In the genomic region with DNA sequence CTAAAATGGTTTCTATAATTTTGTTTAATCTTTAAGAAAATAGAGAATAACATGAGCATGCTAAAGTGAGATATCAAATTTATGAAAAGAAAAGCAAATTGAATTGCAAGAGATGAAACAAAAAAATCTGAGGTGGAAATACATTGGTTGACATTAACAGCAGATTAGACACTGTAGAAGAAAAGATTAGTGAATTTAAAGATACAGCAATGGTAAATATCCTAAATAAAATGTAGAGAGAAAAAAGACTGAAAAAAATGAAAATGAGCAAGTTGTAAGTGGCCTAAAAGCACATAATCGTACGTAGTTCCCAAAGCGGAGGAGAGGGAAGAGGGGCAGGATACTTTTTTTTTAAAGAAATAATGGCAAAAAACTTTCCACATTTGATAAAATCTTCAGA, we compare ENCODE assay signal across 21 cellular contexts. TPM values are rescaled to one million over a fixed set of nuclear protein-coding genes. Genes with fewer than 3 reads are reported as not detected.
A peak's percentile ranks its signal among the peaks of the same experiment; 100 is the strongest.
DNase-seq lines count a peak whose midpoint lies in the region; ATAC-seq, FAIRE-seq and TF ChIP-seq lines count a peak whose summit lies in the region.
"Had no signal": no experiment of that assay in that cellular context is flagged by ENCODE, and none has a peak within 500 bp of the region (broad histone marks: within the 10 kb centered on the region; RNA-seq: fewer than 3 reads in every experiment).

No MANE protein-coding gene starts in this region.

- no peak for ATAC-seq in A549
- ATAC-seq in upper lobe of right lung, result no peak
- no peak for ATAC-seq in left lobe of liver
- ATAC-seq: CD8-positive, alpha-beta T cell had no signal

- H3K27ac ChIP-seq in A549 (no peak overlapping the region), HEK293 (ENCODE audit: extremely low read depth, low read depth, low read length) (no peak overlapping the region), endodermal cell (ENCODE audit: low read depth, low read length) (no peak overlapping the region), upper lobe of right lung (no peak overlapping the region)
- H3K27ac ChIP-seq: BLaER1 treated with 17β-estradiol and CSF1 and Interleukin-3, amounts not matched to agents 10 nM and 100 nM; C4-2B had no signal

- peaks cover 49% of the 10 kb centered on the region for H3K9me3 Mint-ChIP-seq in endodermal cell

- H3K4me2 ChIP-seq in A549, result no peak overlapping the region
- H3K4me2 ChIP-seq: BLaER1 treated with 17β-estradiol and CSF1 and Interleukin-3, amounts not matched to agents 10 nM and 100 nM had no signal

- H3K4me1 ChIP-seq in A549 (0 out of 3 replicates have a peak, but pooled peaks cover 8% of the 10 kb centered on the region), HEK293 (ENCODE audit: control insufficient read depth, insufficient read depth, low read length) (no peaks in the 10 kb centered on the region), endodermal cell (ENCODE audit: control insufficient read depth, insufficient read depth, low read length) (no peaks in the 10 kb centered on the region), upper lobe of right lung (no peaks in the 10 kb centered on the region)
- H3K4me1 ChIP-seq: BLaER1 treated with 17β-estradiol and CSF1 and Interleukin-3, amounts not matched to agents 10 nM and 100 nM; Caco-2 had no signal

- no peak for DNase-seq in A549 (ENCODE audit: low read depth in 1 of 2, low spot score in 1 of 2)
- DNase-seq in endodermal cell, result no peak
- no peak for DNase-seq in upper lobe of right lung
- no peak for DNase-seq in left lobe of liver (ENCODE audit: low spot score)
- DNase-seq: 8988T; AML-193; Caco-2; Calu3; CD4-positive, alpha-beta T cell; CD8-positive, alpha-beta T cell; DMS79 treated with DMSO at 0.1 percent for 48 hours; GF-D8 had no signal

- no peak overlapping the region for H3K27ac Mint-ChIP-seq in endodermal cell
- H3K27ac Mint-ChIP-seq: B cell; CD4-positive, alpha-beta T cell; CD8-positive, alpha-beta T cell had no signal

- CTCF ChIA-PET in A549 (lab: Yijun Ruan, JAX) (no interaction called here), HEK293 (lab: Yijun Ruan, JAX) (interaction anchor here (1.1 kb wide), 1 partner anchor 149 kb away, joined by 3 read pairs; no protein-coding TSS in a partner anchor)

- no peak for TF ChIP-seq CTCF in A549 (IDR thresholded peaks at IDR 0.05)
- TF ChIP-seq CTCF in HEK293 (tag by site-specific recombination; IDR thresholded peaks at IDR 0.05), result no peak
- no peak for TF ChIP-seq CTCF in endodermal cell (conservative IDR thresholded peaks at IDR 0.05)
- TF ChIP-seq CTCF in upper lobe of right lung (IDR thresholded peaks at IDR 0.05), result no peak

- no peak overlapping the region for H3K4me3 Mint-ChIP-seq in endodermal cell
- H3K4me3 Mint-ChIP-seq: B cell; CD4-positive, alpha-beta T cell; CD8-positive, alpha-beta T cell had no signal

- WGBS in A549 (ENCODE audit: missing lambda C conversion rate), result 77% methylated on average over 3 of the region's 3 CpGs
- WGBS in endodermal cell (ENCODE audit: insufficient coverage in 1 of 2, insufficient read length in 1 of 2), 2 experiments, result 89 to 93% methylated on average over 2 to 3 of the region's 3 CpGs

- TF ChIP-seq POLR2A in A549 (IDR thresholded peaks at IDR 0.05; ENCODE audit: low read length), result no peak

- no peak overlapping the region for H3K9ac ChIP-seq in endodermal cell (ENCODE audit: extremely low read depth, low read length, poor library complexity, severe bottlenecking)
- H3K9ac ChIP-seq: BLaER1 treated with 17β-estradiol and CSF1 and Interleukin-3, amounts not matched to agents 10 nM and 100 nM had no signal

- TF ChIP-seq EP300 in A549 (IDR thresholded peaks at IDR 0.05), result no peak

- H3K36me3 ChIP-seq in HEK293 (ENCODE audit: control insufficient read depth in 2 of 2, insufficient read depth in 1 of 2, low read length in 2 of 2), result no peaks in the 10 kb centered on the region
- H3K36me3 ChIP-seq in endodermal cell (ENCODE audit: control insufficient read depth, insufficient read depth, low read length), result peaks cover 2% of the 10 kb centered on the region
- H3K36me3 ChIP-seq in upper lobe of right lung, result no peaks in the 10 kb centered on the region

- no peaks in the 10 kb centered on the region for H3K27me3 Mint-ChIP-seq in endodermal cell (ENCODE audit: insufficient read depth)
- H3K27me3 Mint-ChIP-seq: B cell; CD4-positive, alpha-beta T cell had no signal

- peak; percentile 74 for FAIRE-seq in A549 (lab: Jason Lieb, UNC)
- FAIRE-seq: A204.1, D721Med, G401.6, GM12891, GM19239 had no signal

- POLR2A ChIA-PET in A549 (lab: Yijun Ruan, JAX) (no interaction called here), HEK293 (lab: Yijun Ruan, JAX) (no interaction called here)

- no peak overlapping the region for H3K4me3 ChIP-seq in A549
- no peak overlapping the region for H3K4me3 ChIP-seq in HEK293 (ENCODE audit: low read depth, low read length)
- peak overlapping the region; percentile 2 for H3K4me3 ChIP-seq in endodermal cell (ENCODE audit: low read length)
- no peak overlapping the region for H3K4me3 ChIP-seq in upper lobe of right lung
- H3K4me3 ChIP-seq: BLaER1 treated with 17β-estradiol and CSF1 and Interleukin-3, amounts not matched to agents 10 nM and 100 nM had no signal

- intact Hi-C loops in upper lobe of right lung (cut with DNase I), result no loop called here

- H3K27me3 ChIP-seq in endodermal cell (ENCODE audit: control insufficient read depth, insufficient read depth, low read length, poor library complexity, severe bottlenecking) (no peaks in the 10 kb centered on the region), upper lobe of right lung (no peaks in the 10 kb centered on the region)
- H3K27me3 ChIP-seq: BLaER1 treated with 17β-estradiol and CSF1 and Interleukin-3, amounts not matched to agents 10 nM and 100 nM had no signal

- H3K9me3 ChIP-seq in A549, result peaks cover 42% of the 10 kb centered on the region
- peaks cover 7% of the 10 kb centered on the region; the same call in 1 of the 2 replicates for H3K9me3 ChIP-seq in HEK293 (ENCODE audit: control insufficient read depth, insufficient read depth, low read depth, low read length)
- peaks cover 43% of the 10 kb centered on the region for H3K9me3 ChIP-seq in endodermal cell (ENCODE audit: control insufficient read depth, low read length)
- peaks cover 33% of the 10 kb centered on the region for H3K9me3 ChIP-seq in upper lobe of right lung

- H3K36me3 Mint-ChIP-seq in endodermal cell (ENCODE audit: low read depth), result peaks cover 13% of the 10 kb centered on the region

- no peaks in the 10 kb centered on the region for H3K4me1 Mint-ChIP-seq in endodermal cell

- no peak for TF ChIP-seq RAD21 in A549 (conservative IDR thresholded peaks at IDR 0.05 in 1 of 2, IDR thresholded peaks at IDR 0.05 in 1 of 2)

TF ChIP-seq in A549, 52 proteins besides CTCF, POLR2A, EP300 and RAD21:
- TF ChIP-seq, protein P1, sequence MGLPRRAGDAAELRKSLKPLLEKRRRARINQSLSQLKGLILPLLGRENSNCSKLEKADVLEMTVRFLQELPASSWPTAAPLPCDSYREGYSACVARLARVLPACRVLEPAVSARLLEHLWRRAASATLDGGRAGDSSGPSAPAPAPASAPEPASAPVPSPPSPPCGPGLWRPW (IDR thresholded peaks at IDR 0.05), result no peak
- TF ChIP-seq EHMT2 (IDR thresholded peaks at IDR 0.05; ENCODE audit: low read depth) (no peak), NFE2L2 (conservative IDR thresholded peaks at IDR 0.05; ENCODE audit: low read length) (no peak), CHD4 (IDR thresholded peaks at IDR 0.05; ENCODE audit: borderline replicate concordance) (no peak), CHD2 (IDR thresholded peaks at IDR 0.05; ENCODE audit: low read length, partially characterized antibody) (no peak), RFX5 (IDR thresholded peaks at IDR 0.05) (no peak), PHF8 (IDR thresholded peaks at IDR 0.05; ENCODE audit: borderline replicate concordance, low read depth) (no peak), HEYL (CRISPR knock-in tag; IDR thresholded peaks at IDR 0.05) (no peak)

TF ChIP-seq in HEK293, 187 proteins besides CTCF, POLR2A, EP300 and RAD21:
- peak; percentile 43; the same call in 1 of the 2 replicates for TF ChIP-seq ZNF664 (tag by site-specific recombination; IDR thresholded peaks at IDR 0.05)
- TF ChIP-seq SETDB1 (IDR thresholded peaks at IDR 0.05; ENCODE audit: insufficient read length, low read length), result peak; percentile 85
- TF ChIP-seq, protein P2, sequence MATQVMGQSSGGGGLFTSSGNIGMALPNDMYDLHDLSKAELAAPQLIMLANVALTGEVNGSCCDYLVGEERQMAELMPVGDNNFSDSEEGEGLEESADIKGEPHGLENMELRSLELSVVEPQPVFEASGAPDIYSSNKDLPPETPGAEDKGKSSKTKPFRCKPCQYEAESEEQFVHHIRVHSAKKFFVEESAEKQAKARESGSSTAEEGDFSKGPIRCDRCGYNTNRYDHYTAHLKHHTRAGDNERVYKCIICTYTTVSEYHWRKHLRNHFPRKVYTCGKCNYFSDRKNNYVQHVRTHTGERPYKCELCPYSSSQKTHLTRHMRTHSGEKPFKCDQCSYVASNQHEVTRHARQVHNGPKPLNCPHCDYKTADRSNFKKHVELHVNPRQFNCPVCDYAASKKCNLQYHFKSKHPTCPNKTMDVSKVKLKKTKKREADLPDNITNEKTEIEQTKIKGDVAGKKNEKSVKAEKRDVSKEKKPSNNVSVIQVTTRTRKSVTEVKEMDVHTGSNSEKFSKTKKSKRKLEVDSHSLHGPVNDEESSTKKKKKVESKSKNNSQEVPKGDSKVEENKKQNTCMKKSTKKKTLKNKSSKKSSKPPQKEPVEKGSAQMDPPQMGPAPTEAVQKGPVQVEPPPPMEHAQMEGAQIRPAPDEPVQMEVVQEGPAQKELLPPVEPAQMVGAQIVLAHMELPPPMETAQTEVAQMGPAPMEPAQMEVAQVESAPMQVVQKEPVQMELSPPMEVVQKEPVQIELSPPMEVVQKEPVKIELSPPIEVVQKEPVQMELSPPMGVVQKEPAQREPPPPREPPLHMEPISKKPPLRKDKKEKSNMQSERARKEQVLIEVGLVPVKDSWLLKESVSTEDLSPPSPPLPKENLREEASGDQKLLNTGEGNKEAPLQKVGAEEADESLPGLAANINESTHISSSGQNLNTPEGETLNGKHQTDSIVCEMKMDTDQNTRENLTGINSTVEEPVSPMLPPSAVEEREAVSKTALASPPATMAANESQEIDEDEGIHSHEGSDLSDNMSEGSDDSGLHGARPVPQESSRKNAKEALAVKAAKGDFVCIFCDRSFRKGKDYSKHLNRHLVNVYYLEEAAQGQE (tag by site-specific recombination; IDR thresholded peaks at IDR 0.05), result no peak

RNA-seq across cellular contexts. Expression of a gene that starts 30.5 kb away (rescaled TPM):
- polyA plus RNA-seq in A549 (2011; rRNA removed), result 195 and 225 TPM in 2 replicates
- polyA plus RNA-seq in A549 (2012; cell fraction: cytosol; rRNA removed), result 90.7 and 101 TPM in 2 replicates
- polyA plus RNA-seq in A549 (2012; cell fraction: nucleus; rRNA removed), result 159 and 162 TPM in 2 replicates
- 140 to 142 TPM (median 140 TPM) in 3 replicates for polyA plus RNA-seq in A549 (2017; fragmentation: RNase III; extraction: RNeasy Plus Mini Kit Qiagen cat#74134 plus additional on column Dnase treatment)
- polyA minus RNA-seq in A549 (2011; rRNA and poly(A)+ RNA removed), result 110 and 113 TPM in 2 replicates
- total RNA-seq in endodermal cell, result 10 to 100 TPM; 26.9 to 60.1 TPM
- polyA plus RNA-seq in endodermal cell (2013, experiment 1 of 2), result 51.0 TPM
- 44.7 TPM for polyA plus RNA-seq in endodermal cell (2013, experiment 2 of 2)
- 134 TPM for total RNA-seq in upper lobe of right lung
- total RNA-seq in left lobe of liver, result 154 TPM
